ENCODE assay signal across 8 cellular contexts in genomic region chr1:23555225-23555801, GRCh38. TPM values are rescaled to one million over a fixed set of nuclear protein-coding genes. Genes with fewer than 3 reads are reported as not detected.
DNase-seq lines count a peak whose midpoint lies in the region; TF ChIP-seq lines count a peak whose summit lies in the region.

No MANE protein-coding gene starts in this region.

- H3K27me3 Mint-ChIP-seq in activated CD4-positive, alpha-beta T cell treated with anti-CD3 and anti-CD28 coated beads, Interleukin-2, amount 10 ng/mL, durations not matched to agents 7 days and 5 days = peaks cover 5% of the 10 kb centered on the region

- peak overlapping the region; percentile 98 for H2BK12ac ChIP-seq in trophoblast cell (ENCODE audit: low read length)

- peak overlapping the region; percentile 99 for H2BK5ac ChIP-seq in trophoblast cell (ENCODE audit: low read depth, low read length, poor library complexity)

- peak overlapping the region; percentile 99 for H3K4me3 ChIP-seq in SK-N-MC
- H3K4me3 ChIP-seq in trophoblast cell (ENCODE audit: low read depth, low read length) = no peak overlapping the region

- peak overlapping the region; percentile 93 for H3K18ac ChIP-seq in trophoblast cell (ENCODE audit: low read length)

- H3K4me1 ChIP-seq in trophoblast cell (ENCODE audit: control insufficient read depth in 1 of 2, insufficient read depth in 2 of 2, low read length in 2 of 2) = peaks cover 30 to 42% of the 10 kb centered on the region in 2 experiments

- CTCF ChIA-PET in activated CD4-positive, alpha-beta T cell treated with anti-CD3 and anti-CD28 coated beads, Interleukin-2, amount 10 ng/mL, durations not matched to agents 7 days and 5 days (lab: Charles Lee) = interaction anchor here (0.6 to 5.0 kb wide), 13 partner anchors 9 to 89 kb away, joined by 3 to 31 read pairs (median 4); no protein-coding TSS in a partner anchor
- CTCF ChIA-PET in GM10248 (lab: Yijun Ruan, JAX) = interaction anchor here (0.7 to 24.9 kb wide), 23 partner anchors 9 to 191 kb away, joined by 3 to 858 read pairs (median 4); no protein-coding TSS in a partner anchor

- peaks cover 28% of the 10 kb centered on the region for H3K36me3 Mint-ChIP-seq in activated CD4-positive, alpha-beta T cell treated with anti-CD3 and anti-CD28 coated beads, Interleukin-2, amount 10 ng/mL, durations not matched to agents 7 days and 5 days (ENCODE audit: low read depth)

- H4K91ac ChIP-seq in trophoblast cell (ENCODE audit: low read depth, low read length) = peak overlapping the region; percentile 99

- H3K4me3 Mint-ChIP-seq in activated CD4-positive, alpha-beta T cell treated with anti-CD3 and anti-CD28 coated beads, Interleukin-2, amount 10 ng/mL, durations not matched to agents 7 days and 5 days = peak overlapping the region; percentile 84

- no peak for DNase-seq in activated CD4-positive, alpha-beta T cell treated with anti-CD3 and anti-CD28 coated beads, Interleukin-2, amount 10 ng/mL, durations not matched to agents 7 days and 5 days
- no peak for DNase-seq in activated CD4-positive, alpha-beta T cell treated with anti-CD3 and anti-CD28 coated beads, Interleukin-2, amount 50 U/mL, for 48 hours
- no peak for DNase-seq in SK-N-MC (ENCODE audit: low read depth, low spot score)
- DNase-seq in fibroblast of gingiva (ENCODE audit: low read depth) = peak; percentile 27
- no peak for DNase-seq in trophoblast cell
- no peak for DNase-seq in NCI-H510A treated with DMSO at 0.1 percent for 48 hours (lab: John Stamatoyannopoulos, UW)
- DNase-seq in NCI-H345 treated with DMSO at 0.1 percent for 48 hours (lab: John Stamatoyannopoulos, UW; ENCODE audit: unreplicated experiment) = no peak
- no peak for DNase-seq in GM10248 (ENCODE audit: extremely low spot score)

- no CpG with 5 or more reads among the region's 18 CpGs for WGBS in trophoblast cell (ENCODE audit: extremely low coverage, insufficient coverage, insufficient read length)

- peak overlapping the region; percentile 88 for H4K8ac ChIP-seq in trophoblast cell (ENCODE audit: low read depth, low read length)

- peak overlapping the region; percentile 99 for H2BK120ac ChIP-seq in trophoblast cell (ENCODE audit: insufficient read depth, low read length, poor library complexity)

- H3K4me2 ChIP-seq in trophoblast cell (ENCODE audit: low read length) = peak overlapping the region; percentile 63

- H3K27ac ChIP-seq in SK-N-MC (peak overlapping the region; percentile 100), trophoblast cell (ENCODE audit: low read depth, low read length) (peak overlapping the region; percentile 99)

- peak overlapping the region; percentile 93 for H3K27ac Mint-ChIP-seq in activated CD4-positive, alpha-beta T cell treated with anti-CD3 and anti-CD28 coated beads, Interleukin-2, amount 10 ng/mL, durations not matched to agents 7 days and 5 days

- H4K12ac ChIP-seq in trophoblast cell (ENCODE audit: low read depth, low read length) = peak overlapping the region; percentile 80

- peaks cover 54% of the 10 kb centered on the region for H3K4me1 Mint-ChIP-seq in activated CD4-positive, alpha-beta T cell treated with anti-CD3 and anti-CD28 coated beads, Interleukin-2, amount 10 ng/mL, durations not matched to agents 7 days and 5 days

- no peaks in the 10 kb centered on the region for H3K9me3 Mint-ChIP-seq in activated CD4-positive, alpha-beta T cell treated with anti-CD3 and anti-CD28 coated beads, Interleukin-2, amount 10 ng/mL, durations not matched to agents 7 days and 5 days

- no peak overlapping the region for H3K23ac ChIP-seq in trophoblast cell (ENCODE audit: low read length)

- peak overlapping the region; percentile 40 for H2AK5ac ChIP-seq in trophoblast cell (ENCODE audit: low read length)

- peak overlapping the region; percentile 95 for H3K14ac ChIP-seq in trophoblast cell (ENCODE audit: low read length)

- peak overlapping the region; percentile 89 for H3K9ac ChIP-seq in SK-N-MC (ENCODE audit: insufficient read length)
- H3K9ac ChIP-seq in trophoblast cell (ENCODE audit: low read length) = peak overlapping the region; percentile 41

- POLR2A ChIA-PET in activated CD4-positive, alpha-beta T cell treated with anti-CD3 and anti-CD28 coated beads, Interleukin-2, amount 10 ng/mL, durations not matched to agents 7 days and 5 days (lab: Charles Lee) = interaction anchor here (1.0 to 1.5 kb wide), 6 partner anchors 22 to 82 kb away, joined by 3 to 6 read pairs (median 4); no protein-coding TSS in a partner anchor
- POLR2A ChIA-PET in GM10248 (lab: Yijun Ruan, JAX) = no interaction called here

- H3K79me2 ChIP-seq in trophoblast cell (ENCODE audit: control insufficient read depth, insufficient read depth, low read length, poor library complexity) = peaks cover 28% of the 10 kb centered on the region

- H2AFZ ChIP-seq in trophoblast cell (ENCODE audit: insufficient read depth, low read length, poor library complexity) = no peak overlapping the region

- peaks cover 71% of the 10 kb centered on the region for H3K79me1 ChIP-seq in trophoblast cell (ENCODE audit: low read length)

- H3K36me3 ChIP-seq in SK-N-MC (ENCODE audit: insufficient read depth, low read length) (peaks cover 27% of the 10 kb centered on the region), trophoblast cell (ENCODE audit: control insufficient read depth in 1 of 2, insufficient read depth in 2 of 2, low read length in 2 of 2) (peaks cover 11 to 12% of the 10 kb centered on the region in 2 experiments)

- no peaks in the 10 kb centered on the region for H3K27me3 ChIP-seq in trophoblast cell (ENCODE audit: insufficient read depth, low read length)

- no peak for TF ChIP-seq CTCF in GM10248 (IDR thresholded peaks at IDR 0.05; ENCODE audit: control extremely low read depth, extremely low read depth, low read depth, missing control alignments)

- H3K9me3 ChIP-seq in SK-N-MC (ENCODE audit: low read depth, low read length) (no peaks in the 10 kb centered on the region), trophoblast cell (ENCODE audit: insufficient read depth, low read depth, low read length) (no peaks in the 10 kb centered on the region)

- peak overlapping the region; percentile 85 for H3K4ac ChIP-seq in trophoblast cell (ENCODE audit: low read depth, low read length)

RNA-seq across cellular contexts. Expression of gene ID3, which starts 4.0 kb away (rescaled TPM):
- total RNA-seq in activated CD4-positive, alpha-beta T cell treated with anti-CD3 and anti-CD28 coated beads, Interleukin-2, amount 10 ng/mL, durations not matched to agents 7 days and 5 days = 10 to 100 TPM; 62.7 to 65.2 TPM
- polyA plus RNA-seq in trophoblast cell (2013) = 335 and 340 TPM in 2 replicates

RNA-seq across cellular contexts. Expression of gene E2F2, which starts 24.3 kb away (rescaled TPM):
- total RNA-seq in activated CD4-positive, alpha-beta T cell treated with anti-CD3 and anti-CD28 coated beads, Interleukin-2, amount 10 ng/mL, durations not matched to agents 7 days and 5 days = 100 to 1,000 TPM; 107 to 112 TPM
- polyA plus RNA-seq in trophoblast cell (2013) = 1.2 and 1.3 TPM in 2 replicates
